Comparison of ENCODE assay signal across 13 cellular contexts in the genomic region with DNA sequence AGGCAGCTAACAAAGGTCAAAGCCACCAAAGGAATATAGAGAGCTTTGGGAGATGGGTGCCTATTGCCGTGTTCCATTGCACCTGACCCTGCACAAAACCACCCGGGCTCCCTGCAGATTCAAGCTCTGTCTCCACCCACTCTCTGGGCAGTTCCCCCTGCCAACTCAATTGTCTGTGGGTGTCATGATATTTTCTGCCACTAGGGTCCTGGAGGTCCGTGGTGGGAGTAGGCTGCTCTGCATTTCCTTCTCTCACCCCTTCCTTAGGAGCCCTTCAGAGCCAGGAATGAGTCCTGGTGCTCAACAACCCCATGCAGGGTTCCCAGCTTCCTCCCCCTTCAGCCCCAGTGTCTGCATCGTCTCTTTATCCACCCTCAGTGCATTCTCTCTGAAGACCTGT. TPM values are rescaled to one million over a fixed set of nuclear protein-coding genes. Genes with fewer than 3 reads are reported as not detected.
DNase-seq lines count a peak whose midpoint lies in the region; ATAC-seq and TF ChIP-seq lines count a peak whose summit lies in the region.
"Had no signal": no experiment of that assay in that cellular context is flagged by ENCODE, and none has a peak within 500 bp of the region (broad histone marks: within the 10 kb centered on the region; RNA-seq: fewer than 3 reads in every experiment).

No MANE protein-coding gene starts in this region.

- TF ChIP-seq CTCF in chondrocyte (IDR thresholded peaks at IDR 0.05) (peak; percentile 40), progenitor cell of endocrine pancreas (IDR thresholded peaks at IDR 0.05; ENCODE audit: unreplicated experiment) (peak; percentile 49)

- H3K36me3 Mint-ChIP-seq in chondrocyte (ENCODE audit: low read depth) (no peaks in the 10 kb centered on the region), progenitor cell of endocrine pancreas (ENCODE audit: insufficient read depth) (no peaks in the 10 kb centered on the region)
- H3K36me3 Mint-ChIP-seq: IgD-negative memory B cell had no signal

- H3K9me3 Mint-ChIP-seq in chondrocyte (ENCODE audit: low read depth) (peaks cover 18% of the 10 kb centered on the region), progenitor cell of endocrine pancreas (ENCODE audit: low read depth) (peaks cover 19% of the 10 kb centered on the region)

- H3K27ac Mint-ChIP-seq in chondrocyte (ENCODE audit: unreplicated experiment) (no peak overlapping the region), progenitor cell of endocrine pancreas (no peak overlapping the region)
- H3K27ac Mint-ChIP-seq: IgD-negative memory B cell had no signal

- H3K4me3 Mint-ChIP-seq in chondrocyte (ENCODE audit: unreplicated experiment) (no peak overlapping the region), progenitor cell of endocrine pancreas (ENCODE audit: low read depth) (no peak overlapping the region)
- H3K4me3 Mint-ChIP-seq: IgD-negative memory B cell had no signal

- no peaks in the 10 kb centered on the region for H3K4me1 Mint-ChIP-seq in chondrocyte (ENCODE audit: low read depth)
- H3K4me1 Mint-ChIP-seq in progenitor cell of endocrine pancreas (ENCODE audit: low read depth), result no peaks in the 10 kb centered on the region
- H3K4me1 Mint-ChIP-seq: IgD-negative memory B cell had no signal

- H3K27me3 Mint-ChIP-seq in chondrocyte (ENCODE audit: low read depth), result peaks cover 11% of the 10 kb centered on the region
- peaks cover 4% of the 10 kb centered on the region for H3K27me3 Mint-ChIP-seq in progenitor cell of endocrine pancreas

- ATAC-seq in HG03521 (IDR thresholded peaks at IDR 0.05; ENCODE audit: unreplicated experiment), result peak; percentile 56
- no peak for ATAC-seq in GM18858 (IDR thresholded peaks at IDR 0.05; ENCODE audit: unreplicated experiment)

- DNase-seq in DMS53 (lab: John Stamatoyannopoulos, UW) (peak; percentile 14), DMS53 treated with DMSO at 0.1 percent for 48 hours (lab: John Stamatoyannopoulos, UW; ENCODE audit: unreplicated experiment) (no peak), chondrocyte (ENCODE audit: low spot score) (no peak), progenitor cell of endocrine pancreas (ENCODE audit: low spot score, unreplicated experiment) (no peak), NCI-H1417 (lab: John Stamatoyannopoulos, UW) (no peak)
- DNase-seq in activated naive CD4-positive, alpha-beta T cell treated with anti-CD3 and anti-CD28 coated beads, Interleukin-2, amount 50 U/mL, for 16 hours, result no peak
- DNase-seq: amniotic stem cell; stimulated activated CD4-positive, alpha-beta T cell treated with anti-CD3 and anti-CD28 coated beads, Interleukin-2, amount 100 ng/mL, for 48 hours had no signal

RNA-seq across cellular contexts. Expression of a gene that starts 34.1 kb away (rescaled TPM):
- total RNA-seq in chondrocyte (not detected in 3 replicates), progenitor cell of endocrine pancreas (not detected in 2 replicates)
- total RNA-seq: A172, RPMI7951 had no signal
